Comparison of ENCODE assay signal across 8 cellular contexts in genomic region chr5:137146402-137146889, GRCh38.
DNase-seq lines count a peak whose midpoint lies in the region; ATAC-seq and TF ChIP-seq lines count a peak whose summit lies in the region.

No MANE protein-coding gene starts in this region.

- H3K36me3 ChIP-seq in adipocyte (ENCODE audit: control insufficient read depth, insufficient read depth, low read length, severe bottlenecking) (no peaks in the 10 kb centered on the region), right atrium auricular region (no peaks in the 10 kb centered on the region)

- H3K9me3 Mint-ChIP-seq in naive thymus-derived CD8-positive, alpha-beta T cell = peaks cover 0 to 4% (median 0%) of the 10 kb centered on the region in 9 donors

- ATAC-seq in naive thymus-derived CD8-positive, alpha-beta T cell = no peak

- H3K27ac Mint-ChIP-seq in naive thymus-derived CD8-positive, alpha-beta T cell = no peak overlapping the region

- TF ChIP-seq CTCF in right atrium auricular region (IDR thresholded peaks at IDR 0.05) = no peak

- H3K4me3 ChIP-seq in adipocyte (ENCODE audit: low read length) = peak overlapping the region; percentile 60
- H3K4me3 ChIP-seq in right atrium auricular region = no peak overlapping the region

- no peaks in the 10 kb centered on the region for H3K27me3 ChIP-seq in adipocyte (replicated peaks; ENCODE audit: control insufficient read depth, insufficient read depth, low read length)
- H3K27me3 ChIP-seq in right atrium auricular region = no peaks in the 10 kb centered on the region

- peaks cover 0 to 17% (median 2%) of the 10 kb centered on the region in 5 donors for H3K27me3 Mint-ChIP-seq in naive thymus-derived CD8-positive, alpha-beta T cell

- no peak overlapping the region for H3K4me3 Mint-ChIP-seq in naive thymus-derived CD8-positive, alpha-beta T cell

- H3K9me3 ChIP-seq in adipocyte (ENCODE audit: control insufficient read depth, low read length) = no peaks in the 10 kb centered on the region
- no peaks in the 10 kb centered on the region for H3K9me3 ChIP-seq in right atrium auricular region

- H3K9ac ChIP-seq in adipocyte (ENCODE audit: low read length) = peak overlapping the region; percentile 58

- H3K4me1 ChIP-seq in adipocyte (ENCODE audit: control insufficient read depth, insufficient read depth, low read length) = peaks cover 47% of the 10 kb centered on the region
- peaks cover 0 to 16% of the 10 kb centered on the region in 2 donors for H3K4me1 ChIP-seq in right atrium auricular region

- H3K4me1 Mint-ChIP-seq in naive thymus-derived CD8-positive, alpha-beta T cell = no peaks in the 10 kb centered on the region

- DNase-seq in HS-5 (ENCODE audit: low read depth) (peak; percentile 95), adipocyte (ENCODE audit: low read depth) (peak; percentile 94), right atrium auricular region (ENCODE audit: low spot score) (peak; percentile 81), stromal cell of bone marrow (ENCODE audit: low read depth) (peak; percentile 99), CD1c-positive myeloid dendritic cell (ENCODE audit: extremely low spot score) (no peak), D341Med (ENCODE audit: low spot score) (no peak)
- no peak for DNase-seq in effector CD4-positive, alpha-beta T cell
- no peak for DNase-seq in naive thymus-derived CD8-positive, alpha-beta T cell

- H3K27ac ChIP-seq in right atrium auricular region = peak overlapping the region; percentile 52 to 72

- H3K36me3 Mint-ChIP-seq in naive thymus-derived CD8-positive, alpha-beta T cell = no peaks in the 10 kb centered on the region

- POLR2A ChIA-PET in naive thymus-derived CD8-positive, alpha-beta T cell (lab: Charles Lee) = no interaction called here

Comparison
In these comparisons a context has a peak if more than half of its experiments do, and no peak if none do; other contexts are left out.
1. DNase-seq: peak in HS-5 (single experiment), adipocyte (single experiment), right atrium auricular region (single experiment) and stromal cell of bone marrow (single experiment); none in effector CD4-positive, alpha-beta T cell (single experiment), CD1c-positive myeloid dendritic cell (single experiment), naive thymus-derived CD8-positive, alpha-beta T cell (0 of 10) and D341Med (single experiment).